ENCODE assay signal across 8 cellular contexts in the genomic region with DNA sequence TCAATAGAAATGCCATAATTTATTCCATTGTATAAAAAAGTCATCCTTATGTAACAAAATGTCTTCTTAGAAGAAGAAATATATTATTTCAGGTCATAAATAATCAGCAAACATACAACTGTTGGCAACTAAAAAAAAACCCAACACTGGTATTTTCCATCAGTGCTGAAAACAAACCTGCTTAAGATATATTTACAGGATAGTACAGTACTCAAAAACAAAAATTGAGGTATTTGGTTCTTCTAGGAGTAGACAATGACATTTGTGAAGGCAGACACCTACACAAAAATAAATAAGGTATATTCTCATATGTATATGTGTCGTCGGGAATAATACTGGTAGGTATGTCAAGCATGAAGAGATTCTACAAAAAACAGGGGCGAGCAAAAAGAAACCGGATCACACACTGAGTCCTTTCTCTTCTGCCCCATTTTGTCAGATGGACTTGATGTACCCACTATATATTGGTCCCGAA. TPM values are rescaled to one million over a fixed set of nuclear protein-coding genes. Genes with fewer than 3 reads are reported as not detected.
A peak's percentile ranks its signal among the peaks of the same experiment; 100 is the strongest.
DNase-seq lines count a peak whose midpoint lies in the region; ATAC-seq, FAIRE-seq and TF ChIP-seq lines count a peak whose summit lies in the region.

No MANE protein-coding gene starts in this region.

- TF ChIP-seq CTCF in CD8-positive, alpha-beta T cell (IDR thresholded peaks at IDR 0.05), result no peak
- TF ChIP-seq CTCF in kidney (IDR thresholded peaks at IDR 0.05; ENCODE audit: borderline replicate concordance, extremely low read depth, insufficient read depth) (no peak), MM.1S (IDR thresholded peaks at IDR 0.05; ENCODE audit: low read length) (no peak)

- H3K4me1 Mint-ChIP-seq in CD8-positive, alpha-beta T cell (ENCODE audit: low read depth), result peaks cover 57% of the 10 kb centered on the region

- POLR2A ChIA-PET in CD8-positive, alpha-beta T cell (lab: Charles Lee), result interaction anchor here (0.8 kb wide), 1 partner anchor 54 kb away, joined by 3 read pairs; no protein-coding TSS in a partner anchor

- no peaks in the 10 kb centered on the region for H3K9me3 Mint-ChIP-seq in CD8-positive, alpha-beta T cell

- no peak overlapping the region for H3K4me3 ChIP-seq in CD8-positive, alpha-beta T cell (ENCODE audit: low read depth, low read length)
- H3K4me3 ChIP-seq in kidney (ENCODE audit: low read length in 2 of 2) (peak overlapping the region; percentile 86 to 96), skeletal muscle cell (ENCODE audit: low read depth, low read length) (peak overlapping the region; percentile 79), MM.1S (ENCODE audit: low read length) (no peak overlapping the region)

- intact Hi-C loops in CD8-positive, alpha-beta T cell (cut with DNase I, micrococcal nuclease), result loop anchor here (5.0 kb wide), 3 partner anchors 581 to 656 kb away; partner anchors contain the start of gene STK10 (in 1 of the 2)
- intact Hi-C loops in kidney (cut with DNase I), result no loop called here

- peak overlapping the region; percentile 90 for H3K4me3 Mint-ChIP-seq in CD8-positive, alpha-beta T cell

- CTCF ChIA-PET in CD8-positive, alpha-beta T cell (lab: Charles Lee), result interaction anchor here (0.7 to 6.3 kb wide), 3 partner anchors 51 to 163 kb away, joined by 3 to 70 read pairs (median 3); no protein-coding TSS in a partner anchor

- H3K4me2 ChIP-seq in MM.1S (ENCODE audit: low read depth, low read length), result no peak overlapping the region

- no peak for ATAC-seq in CD8-positive, alpha-beta T cell
- no peak for ATAC-seq in GM21825 (IDR thresholded peaks at IDR 0.05; ENCODE audit: unreplicated experiment)

- H3K36me3 ChIP-seq in CD8-positive, alpha-beta T cell (ENCODE audit: insufficient read depth, low read length), result peaks cover 12% of the 10 kb centered on the region
- H3K36me3 ChIP-seq in kidney (ENCODE audit: control insufficient read depth in 1 of 2, insufficient read depth in 2 of 2, low read length in 2 of 2) (peaks cover 22 to 34% of the 10 kb centered on the region in 2 donors), MM.1S (replicated peaks; ENCODE audit: insufficient read depth, low read length) (no peaks in the 10 kb centered on the region)

- H3K27me3 Mint-ChIP-seq in CD8-positive, alpha-beta T cell (ENCODE audit: low read depth), result no peaks in the 10 kb centered on the region

- peak overlapping the region; percentile 96 for H3K27ac Mint-ChIP-seq in CD8-positive, alpha-beta T cell

- H3K9ac ChIP-seq in kidney (ENCODE audit: low read length in 2 of 2), result peak overlapping the region; percentile 78 to 95
- no peak overlapping the region for H3K9ac ChIP-seq in MM.1S (ENCODE audit: low read length)

- H3K27me3 ChIP-seq in CD8-positive, alpha-beta T cell (ENCODE audit: insufficient read depth, low read length), result no peaks in the 10 kb centered on the region
- H3K27me3 ChIP-seq in MM.1S (replicated peaks; ENCODE audit: insufficient read depth, low read length), result no peaks in the 10 kb centered on the region

- no peaks in the 10 kb centered on the region for H3K9me2 ChIP-seq in MM.1S (replicated peaks; ENCODE audit: insufficient read depth, low read length)

- no peak overlapping the region for H2AFZ ChIP-seq in MM.1S (ENCODE audit: low read length)

- FAIRE-seq in kidney (lab: Jason Lieb, UNC), result no peak

- H3K4me1 ChIP-seq in CD8-positive, alpha-beta T cell (ENCODE audit: insufficient read depth, low read length), result peaks cover 41% of the 10 kb centered on the region
- peaks cover 26 to 29% of the 10 kb centered on the region in 2 donors for H3K4me1 ChIP-seq in kidney (ENCODE audit: control insufficient read depth in 1 of 2, insufficient read depth in 1 of 2, low read depth in 1 of 2, low read length in 2 of 2)
- peaks cover 36% of the 10 kb centered on the region for H3K4me1 ChIP-seq in MM.1S (ENCODE audit: low read length)

- no peak for DNase-seq in CD8-positive, alpha-beta T cell
- DNase-seq in kidney, result no peak
- DNase-seq in skeletal muscle cell (ENCODE audit: low read depth), result no peak
- no peak for DNase-seq in SKM-1 (lab: John Stamatoyannopoulos, UW; ENCODE audit: unreplicated experiment)
- DNase-seq in MM.1S, result no peak
- no peak for DNase-seq in effector CD4-positive, alpha-beta T cell

- peaks cover 32% of the 10 kb centered on the region for H3K36me3 Mint-ChIP-seq in CD8-positive, alpha-beta T cell

- peaks cover 16% of the 10 kb centered on the region for H3K79me2 ChIP-seq in MM.1S (ENCODE audit: low read length)

- H3F3A ChIP-seq in MM.1S (ENCODE audit: insufficient read depth, low read length), result peaks cover 41% of the 10 kb centered on the region

- no peaks in the 10 kb centered on the region for H4K20me1 ChIP-seq in MM.1S (ENCODE audit: insufficient read depth, low read length)

- H3K27ac ChIP-seq in CD8-positive, alpha-beta T cell (ENCODE audit: low read depth, low read length), result no peak overlapping the region
- peak overlapping the region; percentile 97 for H3K27ac ChIP-seq in angular gyrus (ENCODE audit: low read depth, low read length)
- H3K27ac ChIP-seq in kidney (ENCODE audit: low read depth in 2 of 2, low read length in 2 of 2), result peak overlapping the region; percentile 88 to 98
- no peak overlapping the region for H3K27ac ChIP-seq in MM.1S (ENCODE audit: low read length)

- H3K9me3 ChIP-seq in CD8-positive, alpha-beta T cell (ENCODE audit: low read length), result no peaks in the 10 kb centered on the region
- H3K9me3 ChIP-seq in kidney (ENCODE audit: control insufficient read depth in 1 of 2, low read length in 2 of 2) (no peaks in the 10 kb centered on the region), MM.1S (replicated peaks; ENCODE audit: insufficient read depth, low read length) (no peaks in the 10 kb centered on the region)

RNA-seq across cellular contexts. Expression of gene DUSP1, which starts 2.9 kb away (rescaled TPM):
- 100 to 1,000 TPM; 745 to 767 TPM for total RNA-seq in CD8-positive, alpha-beta T cell
- total RNA-seq in kidney, result 172 TPM
- 298 TPM for polyA plus RNA-seq in kidney (ENCODE audit: insufficient read depth, low read depth, low replicate concordance)

Comparison
In these comparisons a context has a peak if more than half of its experiments do, and no peak if none do; other contexts are left out.
1. H3K27ac ChIP-seq: peak in angular gyrus (single experiment) and kidney (2 of 2); none in CD8-positive, alpha-beta T cell (single experiment) and MM.1S (single experiment).
2. H3K4me3 ChIP-seq: peak in kidney (2 of 2) and skeletal muscle cell (single experiment); none in CD8-positive, alpha-beta T cell (single experiment) and MM.1S (single experiment).